Comparison of ENCODE assay signal across 27 cellular contexts in the genomic region with DNA sequence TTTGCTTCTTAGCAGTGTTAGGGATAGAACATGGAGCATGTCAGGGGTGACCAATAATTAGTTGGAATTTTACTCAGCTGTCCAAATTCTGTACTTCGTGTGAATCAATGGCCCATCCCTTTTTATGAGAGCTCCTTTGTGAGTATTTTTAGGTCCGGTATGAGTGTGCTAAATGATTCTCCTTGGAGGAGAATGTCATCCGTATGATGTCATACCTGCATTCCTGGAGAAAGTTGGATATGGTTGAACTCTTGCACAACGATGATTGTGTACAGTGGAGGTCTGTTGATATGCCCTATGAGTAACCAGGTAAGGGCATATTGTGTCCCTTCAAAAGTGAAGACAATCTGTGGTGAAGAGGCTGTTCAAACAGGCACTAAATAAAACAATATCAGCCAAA.
DNase-seq lines count a peak whose midpoint lies in the region; ATAC-seq, FAIRE-seq and TF ChIP-seq lines count a peak whose summit lies in the region.
"Had no signal": no experiment of that assay in that cellular context is flagged by ENCODE, and none has a peak within 500 bp of the region (broad histone marks: within the 10 kb centered on the region; RNA-seq: fewer than 3 reads in every experiment).

No MANE protein-coding gene starts in this region.

- H3K36me3 Mint-ChIP-seq in naive thymus-derived CD8-positive, alpha-beta T cell: no peaks in the 10 kb centered on the region

- no peaks in the 10 kb centered on the region for H3K27me3 ChIP-seq in pancreas
- H3K27me3 ChIP-seq: BLaER1 treated with 17β-estradiol and CSF1 and Interleukin-3, amounts not matched to agents 10 nM and 100 nM; cardiac muscle cell; esophagus muscularis mucosa; gastroesophageal sphincter; upper lobe of right lung had no signal

- no peaks in the 10 kb centered on the region for H3K4me1 Mint-ChIP-seq in naive thymus-derived CD8-positive, alpha-beta T cell
- H3K4me1 Mint-ChIP-seq: activated CD4-positive, alpha-beta T cell treated with anti-CD3 and anti-CD28 coated beads, Interleukin-2, amount 10 ng/mL, durations not matched to agents 24 days and 14 days had no signal

- peaks cover 0 to 4% (median 0%) of the 10 kb centered on the region in 9 donors for H3K9me3 Mint-ChIP-seq in naive thymus-derived CD8-positive, alpha-beta T cell
- H3K9me3 Mint-ChIP-seq: activated CD4-positive, alpha-beta T cell treated with anti-CD3 and anti-CD28 coated beads, Interleukin-2, amount 10 ng/mL, durations not matched to agents 24 days and 14 days; activated naive CD4-positive, alpha-beta T cell treated with anti-CD3 and anti-CD28 coated beads for 36 hours; activated T-cell treated with anti-CD3 and anti-CD28 coated beads, Interleukin-2, amount 50 U/mL, for 72 hours; effector memory CD8-positive, alpha-beta T cell had no signal

- H3K4me3 Mint-ChIP-seq in naive thymus-derived CD8-positive, alpha-beta T cell: no peak overlapping the region
- H3K4me3 Mint-ChIP-seq: activated CD4-positive, alpha-beta T cell treated with anti-CD3 and anti-CD28 coated beads, Interleukin-2, amount 10 ng/mL, durations not matched to agents 24 days and 14 days; activated naive CD4-positive, alpha-beta T cell treated with anti-CD3 and anti-CD28 coated beads for 36 hours; activated T-cell treated with anti-CD3 and anti-CD28 coated beads, Interleukin-2, amount 50 U/mL, for 72 hours; effector memory CD8-positive, alpha-beta T cell had no signal

- H3K4me3 ChIP-seq in pancreas: no peak overlapping the region
- H3K4me3 ChIP-seq: BLaER1 treated with 17β-estradiol and CSF1 and Interleukin-3, amounts not matched to agents 10 nM and 100 nM; cardiac muscle cell; coronary artery; esophagus muscularis mucosa; gastroesophageal sphincter; K562; skin epidermis; upper lobe of right lung had no signal

- DNase-seq in COLO829 (ENCODE audit: low spot score): peak; percentile 6
- DNase-seq in HT1080 (ENCODE audit: low read depth): peak; percentile 62
- DNase-seq in amniotic epithelial cell (ENCODE audit: low read depth): peak; percentile 19
- DNase-seq in kidney glomerular epithelial cell (lab: John Stamatoyannopoulos, UW): peak; percentile 80
- no peak for DNase-seq in pancreas
- DNase-seq in LoVo (ENCODE audit: low spot score): no peak
- no peak for DNase-seq in naive thymus-derived CD8-positive, alpha-beta T cell
- no peak for DNase-seq in left colon
- DNase-seq: activated CD4-positive, alpha-beta T cell treated with anti-CD3 and anti-CD28 coated beads, Interleukin-2, amount 10 ng/mL, durations not matched to agents 24 days and 14 days; activated naive CD4-positive, alpha-beta T cell treated with anti-CD3 and anti-CD28 coated beads for 36 hours; activated T-cell treated with anti-CD3 and anti-CD28 coated beads, Interleukin-2, amount 50 U/mL, for 72 hours; amniotic stem cell; effector memory CD8-positive, alpha-beta T cell; NCI-H2171; NCI-H526 treated with DMSO at 0.1 percent for 48 hours; upper lobe of right lung; WERI-Rb-1 had no signal

- H3K9me3 ChIP-seq in pancreas: no peaks in the 10 kb centered on the region
- H3K9me3 ChIP-seq: BLaER1 treated with 17β-estradiol and CSF1 and Interleukin-3, amounts not matched to agents 10 nM and 100 nM; esophagus muscularis mucosa; gastroesophageal sphincter; upper lobe of right lung had no signal

- H3K27ac ChIP-seq in pancreas: no peak overlapping the region
- H3K27ac ChIP-seq: BLaER1 treated with 17β-estradiol and CSF1 and Interleukin-3, amounts not matched to agents 10 nM and 100 nM; cardiac muscle cell; coronary artery; esophagus muscularis mucosa; gastroesophageal sphincter; skin epidermis; upper lobe of right lung; WERI-Rb-1 had no signal

- H3K27me3 Mint-ChIP-seq in naive thymus-derived CD8-positive, alpha-beta T cell: peaks cover 0 to 3% (median 0%) of the 10 kb centered on the region in 5 donors
- H3K27me3 Mint-ChIP-seq: activated CD4-positive, alpha-beta T cell treated with anti-CD3 and anti-CD28 coated beads, Interleukin-2, amount 10 ng/mL, durations not matched to agents 24 days and 14 days; effector memory CD8-positive, alpha-beta T cell had no signal

- no peaks in the 10 kb centered on the region for H3K4me1 ChIP-seq in pancreas
- H3K4me1 ChIP-seq: BLaER1 treated with 17β-estradiol and CSF1 and Interleukin-3, amounts not matched to agents 10 nM and 100 nM; esophagus muscularis mucosa; gastroesophageal sphincter; upper lobe of right lung had no signal

- 65 to 80% methylated on average over 4 of the region's 4 CpGs for WGBS in pancreas, 2 donors

- intact Hi-C loops in pancreas (cut with DNase I) (no loop called here), left colon (cut with DNase I, micrococcal nuclease) (no loop called here)

- no peak overlapping the region for H3K27ac Mint-ChIP-seq in naive thymus-derived CD8-positive, alpha-beta T cell
- H3K27ac Mint-ChIP-seq: activated CD4-positive, alpha-beta T cell treated with anti-CD3 and anti-CD28 coated beads, Interleukin-2, amount 10 ng/mL, durations not matched to agents 24 days and 14 days; activated naive CD4-positive, alpha-beta T cell treated with anti-CD3 and anti-CD28 coated beads for 36 hours; activated T-cell treated with anti-CD3 and anti-CD28 coated beads, Interleukin-2, amount 50 U/mL, for 72 hours; effector memory CD8-positive, alpha-beta T cell had no signal

- TF ChIP-seq CTCF in pancreas (IDR thresholded peaks at IDR 0.05): no peak

- no peak for FAIRE-seq in pancreas (lab: Jason Lieb, UNC)
- FAIRE-seq: D721Med, K562, keratinocyte had no signal

- no peaks in the 10 kb centered on the region for H3K36me3 ChIP-seq in pancreas
- H3K36me3 ChIP-seq: BLaER1 treated with 17β-estradiol and CSF1 and Interleukin-3, amounts not matched to agents 10 nM and 100 nM; cardiac muscle cell; esophagus muscularis mucosa; gastroesophageal sphincter; upper lobe of right lung; WERI-Rb-1 had no signal

- POLR2A ChIA-PET in naive thymus-derived CD8-positive, alpha-beta T cell (lab: Charles Lee): no interaction called here

- ATAC-seq in pancreas (no peak), left colon (no peak)
- no peak for ATAC-seq in naive thymus-derived CD8-positive, alpha-beta T cell
- ATAC-seq: activated T-cell treated with anti-CD3 and anti-CD28 coated beads, Interleukin-2, amount 50 U/mL, for 72 hours; effector memory CD8-positive, alpha-beta T cell; gastroesophageal sphincter; K562; Right ventricle myocardium inferior; upper lobe of right lung had no signal

Comparison
In these comparisons a context has a peak if more than half of its experiments do, and no peak if none do; other contexts are left out.
1. DNase-seq: peak in COLO829 (single experiment), HT1080 (single experiment), amniotic epithelial cell (single experiment) and kidney glomerular epithelial cell (single experiment); none in pancreas (0 of 6), LoVo (single experiment), naive thymus-derived CD8-positive, alpha-beta T cell (0 of 10) and left colon (0 of 2).